Comparison of ENCODE assay signal across 1 cellular context in the genomic region with DNA sequence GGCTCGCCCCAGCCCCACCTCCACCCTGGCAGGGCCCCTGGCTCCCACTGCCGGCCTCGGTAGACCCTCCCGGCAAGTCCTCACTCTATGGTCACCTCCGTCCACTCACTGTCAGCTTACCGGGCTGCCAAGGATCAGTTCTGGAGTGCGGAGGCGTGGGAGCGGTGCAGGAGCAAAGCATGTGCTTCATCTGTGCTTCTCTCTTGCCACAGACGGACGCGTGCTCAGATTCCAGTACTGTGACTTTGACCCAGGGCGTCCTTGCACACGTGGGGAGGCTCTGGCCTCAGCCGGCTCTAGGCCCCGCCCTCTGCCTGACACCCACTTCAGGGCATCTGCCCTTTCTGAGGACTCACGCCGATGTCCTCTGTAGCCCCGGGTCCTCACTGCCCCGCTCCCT.
TF ChIP-seq lines count a peak whose summit lies in the region.

No MANE protein-coding gene starts in this region.

TF ChIP-seq in HepG2, 621 proteins besides CTCF, POLR2A, EP300 and RAD21 (continued from another document and continues in another):
- TF ChIP-seq, protein P1, sequence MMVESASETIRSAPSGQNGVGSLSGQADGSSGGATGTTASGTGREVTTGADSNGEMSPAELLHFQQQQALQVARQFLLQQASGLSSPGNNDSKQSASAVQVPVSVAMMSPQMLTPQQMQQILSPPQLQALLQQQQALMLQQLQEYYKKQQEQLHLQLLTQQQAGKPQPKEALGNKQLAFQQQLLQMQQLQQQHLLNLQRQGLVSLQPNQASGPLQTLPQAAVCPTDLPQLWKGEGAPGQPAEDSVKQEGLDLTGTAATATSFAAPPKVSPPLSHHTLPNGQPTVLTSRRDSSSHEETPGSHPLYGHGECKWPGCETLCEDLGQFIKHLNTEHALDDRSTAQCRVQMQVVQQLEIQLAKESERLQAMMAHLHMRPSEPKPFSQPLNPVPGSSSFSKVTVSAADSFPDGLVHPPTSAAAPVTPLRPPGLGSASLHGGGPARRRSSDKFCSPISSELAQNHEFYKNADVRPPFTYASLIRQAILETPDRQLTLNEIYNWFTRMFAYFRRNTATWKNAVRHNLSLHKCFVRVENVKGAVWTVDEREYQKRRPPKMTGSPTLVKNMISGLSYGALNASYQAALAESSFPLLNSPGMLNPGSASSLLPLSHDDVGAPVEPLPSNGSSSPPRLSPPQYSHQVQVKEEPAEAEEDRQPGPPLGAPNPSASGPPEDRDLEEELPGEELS (CRISPR knock-in tag; IDR thresholded peaks at IDR 0.05), result no peak
- TF ChIP-seq SRSF1 (optimal IDR thresholded peaks at IDR 0.05; ENCODE audit: low read depth, low read length), result peak; percentile 57
- no peak for TF ChIP-seq HOXA3 (CRISPR knock-in tag; IDR thresholded peaks at IDR 0.05)
- no peak for TF ChIP-seq ZNF746 (CRISPR knock-in tag; IDR thresholded peaks at IDR 0.05)
- TF ChIP-seq MZF1 (CRISPR knock-in tag; IDR thresholded peaks at IDR 0.05; ENCODE audit: borderline replicate concordance), result no peak
- no peak for TF ChIP-seq RNF2 (conservative IDR thresholded peaks at IDR 0.05; ENCODE audit: low read depth)
- TF ChIP-seq, protein P2, sequence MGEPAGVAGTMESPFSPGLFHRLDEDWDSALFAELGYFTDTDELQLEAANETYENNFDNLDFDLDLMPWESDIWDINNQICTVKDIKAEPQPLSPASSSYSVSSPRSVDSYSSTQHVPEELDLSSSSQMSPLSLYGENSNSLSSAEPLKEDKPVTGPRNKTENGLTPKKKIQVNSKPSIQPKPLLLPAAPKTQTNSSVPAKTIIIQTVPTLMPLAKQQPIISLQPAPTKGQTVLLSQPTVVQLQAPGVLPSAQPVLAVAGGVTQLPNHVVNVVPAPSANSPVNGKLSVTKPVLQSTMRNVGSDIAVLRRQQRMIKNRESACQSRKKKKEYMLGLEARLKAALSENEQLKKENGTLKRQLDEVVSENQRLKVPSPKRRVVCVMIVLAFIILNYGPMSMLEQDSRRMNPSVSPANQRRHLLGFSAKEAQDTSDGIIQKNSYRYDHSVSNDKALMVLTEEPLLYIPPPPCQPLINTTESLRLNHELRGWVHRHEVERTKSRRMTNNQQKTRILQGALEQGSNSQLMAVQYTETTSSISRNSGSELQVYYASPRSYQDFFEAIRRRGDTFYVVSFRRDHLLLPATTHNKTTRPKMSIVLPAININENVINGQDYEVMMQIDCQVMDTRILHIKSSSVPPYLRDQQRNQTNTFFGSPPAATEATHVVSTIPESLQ (CRISPR knock-in tag; conservative IDR thresholded peaks at IDR 0.05), result no peak
- no peak for TF ChIP-seq KLF6 (CRISPR knock-in tag; IDR thresholded peaks at IDR 0.05)
- peak; percentile 51 for TF ChIP-seq SAP130 (CRISPR knock-in tag; IDR thresholded peaks at IDR 0.05; ENCODE audit: low read depth)
- no peak for TF ChIP-seq ZNF225 (CRISPR knock-in tag; IDR thresholded peaks at IDR 0.05)
- peak; percentile 68; the same call in 1 of the 3 replicates for TF ChIP-seq MXI1 (IDR thresholded peaks at IDR 0.05; ENCODE audit: borderline replicate concordance, low read depth, low read length)
- no peak for TF ChIP-seq TBL1XR1 (IDR thresholded peaks at IDR 0.05; ENCODE audit: borderline replicate concordance, low read length, partially characterized antibody)
- TF ChIP-seq ZNF430 (CRISPR knock-in tag; IDR thresholded peaks at IDR 0.05), result no peak
- no peak for TF ChIP-seq WIZ (CRISPR knock-in tag; IDR thresholded peaks at IDR 0.05)
- TF ChIP-seq, protein P3, sequence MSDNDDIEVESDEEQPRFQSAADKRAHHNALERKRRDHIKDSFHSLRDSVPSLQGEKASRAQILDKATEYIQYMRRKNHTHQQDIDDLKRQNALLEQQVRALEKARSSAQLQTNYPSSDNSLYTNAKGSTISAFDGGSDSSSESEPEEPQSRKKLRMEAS (IDR thresholded peaks at IDR 0.05), result peak; percentile 91
- no peak for TF ChIP-seq ZFAT (CRISPR knock-in tag; conservative IDR thresholded peaks at IDR 0.05)
- no peak for TF ChIP-seq ZNF260 (CRISPR knock-in tag; IDR thresholded peaks at IDR 0.05; ENCODE audit: borderline replicate concordance, low read depth)
- TF ChIP-seq, protein P4, sequence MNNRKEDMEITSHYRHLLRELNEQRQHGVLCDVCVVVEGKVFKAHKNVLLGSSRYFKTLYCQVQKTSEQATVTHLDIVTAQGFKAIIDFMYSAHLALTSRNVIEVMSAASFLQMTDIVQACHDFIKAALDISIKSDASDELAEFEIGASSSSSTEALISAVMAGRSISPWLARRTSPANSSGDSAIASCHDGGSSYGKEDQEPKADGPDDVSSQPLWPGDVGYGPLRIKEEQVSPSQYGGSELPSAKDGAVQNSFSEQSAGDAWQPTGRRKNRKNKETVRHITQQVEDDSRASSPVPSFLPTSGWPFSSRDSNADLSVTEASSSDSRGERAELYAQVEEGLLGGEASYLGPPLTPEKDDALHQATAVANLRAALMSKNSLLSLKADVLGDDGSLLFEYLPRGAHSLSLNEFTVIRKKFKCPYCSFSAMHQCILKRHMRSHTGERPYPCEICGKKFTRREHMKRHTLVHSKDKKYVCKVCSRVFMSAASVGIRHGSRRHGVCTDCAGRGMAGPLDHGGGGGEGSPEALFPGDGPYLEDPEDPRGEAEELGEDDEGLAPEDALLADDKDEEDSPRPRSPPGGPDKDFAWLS (CRISPR knock-in tag; IDR thresholded peaks at IDR 0.05; ENCODE audit: borderline replicate concordance), result no peak
- TF ChIP-seq, protein P5, sequence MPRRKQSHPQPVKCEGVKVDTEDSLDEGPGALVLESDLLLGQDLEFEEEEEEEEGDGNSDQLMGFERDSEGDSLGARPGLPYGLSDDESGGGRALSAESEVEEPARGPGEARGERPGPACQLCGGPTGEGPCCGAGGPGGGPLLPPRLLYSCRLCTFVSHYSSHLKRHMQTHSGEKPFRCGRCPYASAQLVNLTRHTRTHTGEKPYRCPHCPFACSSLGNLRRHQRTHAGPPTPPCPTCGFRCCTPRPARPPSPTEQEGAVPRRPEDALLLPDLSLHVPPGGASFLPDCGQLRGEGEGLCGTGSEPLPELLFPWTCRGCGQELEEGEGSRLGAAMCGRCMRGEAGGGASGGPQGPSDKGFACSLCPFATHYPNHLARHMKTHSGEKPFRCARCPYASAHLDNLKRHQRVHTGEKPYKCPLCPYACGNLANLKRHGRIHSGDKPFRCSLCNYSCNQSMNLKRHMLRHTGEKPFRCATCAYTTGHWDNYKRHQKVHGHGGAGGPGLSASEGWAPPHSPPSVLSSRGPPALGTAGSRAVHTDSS (CRISPR knock-in tag; conservative IDR thresholded peaks at IDR 0.05), result no peak
- no peak for TF ChIP-seq NCOA5 (CRISPR knock-in tag; IDR thresholded peaks at IDR 0.05)
- TF ChIP-seq MTF2 (CRISPR knock-in tag; IDR thresholded peaks at IDR 0.05; ENCODE audit: borderline replicate concordance), result no peak
- TF ChIP-seq RARA (CRISPR knock-in tag; IDR thresholded peaks at IDR 0.05), result 0 out of 2 replicates have a peak, but pooled peaks have one; percentile 28
- no peak for TF ChIP-seq TOPORS (CRISPR knock-in tag; IDR thresholded peaks at IDR 0.05)
- no peak for TF ChIP-seq ZNF274 (CRISPR knock-in tag; IDR thresholded peaks at IDR 0.05)
- no peak for TF ChIP-seq IRX3 (CRISPR knock-in tag; IDR thresholded peaks at IDR 0.05; ENCODE audit: borderline replicate concordance, low read depth)
- no peak for TF ChIP-seq TCF7 (IDR thresholded peaks at IDR 0.05; ENCODE audit: low read depth)
- no peak for TF ChIP-seq ZNF75D (CRISPR knock-in tag; IDR thresholded peaks at IDR 0.05; ENCODE audit: borderline replicate concordance)
- no peak for TF ChIP-seq KLF12 (CRISPR knock-in tag; IDR thresholded peaks at IDR 0.05; ENCODE audit: borderline replicate concordance)
- TF ChIP-seq, protein P6, sequence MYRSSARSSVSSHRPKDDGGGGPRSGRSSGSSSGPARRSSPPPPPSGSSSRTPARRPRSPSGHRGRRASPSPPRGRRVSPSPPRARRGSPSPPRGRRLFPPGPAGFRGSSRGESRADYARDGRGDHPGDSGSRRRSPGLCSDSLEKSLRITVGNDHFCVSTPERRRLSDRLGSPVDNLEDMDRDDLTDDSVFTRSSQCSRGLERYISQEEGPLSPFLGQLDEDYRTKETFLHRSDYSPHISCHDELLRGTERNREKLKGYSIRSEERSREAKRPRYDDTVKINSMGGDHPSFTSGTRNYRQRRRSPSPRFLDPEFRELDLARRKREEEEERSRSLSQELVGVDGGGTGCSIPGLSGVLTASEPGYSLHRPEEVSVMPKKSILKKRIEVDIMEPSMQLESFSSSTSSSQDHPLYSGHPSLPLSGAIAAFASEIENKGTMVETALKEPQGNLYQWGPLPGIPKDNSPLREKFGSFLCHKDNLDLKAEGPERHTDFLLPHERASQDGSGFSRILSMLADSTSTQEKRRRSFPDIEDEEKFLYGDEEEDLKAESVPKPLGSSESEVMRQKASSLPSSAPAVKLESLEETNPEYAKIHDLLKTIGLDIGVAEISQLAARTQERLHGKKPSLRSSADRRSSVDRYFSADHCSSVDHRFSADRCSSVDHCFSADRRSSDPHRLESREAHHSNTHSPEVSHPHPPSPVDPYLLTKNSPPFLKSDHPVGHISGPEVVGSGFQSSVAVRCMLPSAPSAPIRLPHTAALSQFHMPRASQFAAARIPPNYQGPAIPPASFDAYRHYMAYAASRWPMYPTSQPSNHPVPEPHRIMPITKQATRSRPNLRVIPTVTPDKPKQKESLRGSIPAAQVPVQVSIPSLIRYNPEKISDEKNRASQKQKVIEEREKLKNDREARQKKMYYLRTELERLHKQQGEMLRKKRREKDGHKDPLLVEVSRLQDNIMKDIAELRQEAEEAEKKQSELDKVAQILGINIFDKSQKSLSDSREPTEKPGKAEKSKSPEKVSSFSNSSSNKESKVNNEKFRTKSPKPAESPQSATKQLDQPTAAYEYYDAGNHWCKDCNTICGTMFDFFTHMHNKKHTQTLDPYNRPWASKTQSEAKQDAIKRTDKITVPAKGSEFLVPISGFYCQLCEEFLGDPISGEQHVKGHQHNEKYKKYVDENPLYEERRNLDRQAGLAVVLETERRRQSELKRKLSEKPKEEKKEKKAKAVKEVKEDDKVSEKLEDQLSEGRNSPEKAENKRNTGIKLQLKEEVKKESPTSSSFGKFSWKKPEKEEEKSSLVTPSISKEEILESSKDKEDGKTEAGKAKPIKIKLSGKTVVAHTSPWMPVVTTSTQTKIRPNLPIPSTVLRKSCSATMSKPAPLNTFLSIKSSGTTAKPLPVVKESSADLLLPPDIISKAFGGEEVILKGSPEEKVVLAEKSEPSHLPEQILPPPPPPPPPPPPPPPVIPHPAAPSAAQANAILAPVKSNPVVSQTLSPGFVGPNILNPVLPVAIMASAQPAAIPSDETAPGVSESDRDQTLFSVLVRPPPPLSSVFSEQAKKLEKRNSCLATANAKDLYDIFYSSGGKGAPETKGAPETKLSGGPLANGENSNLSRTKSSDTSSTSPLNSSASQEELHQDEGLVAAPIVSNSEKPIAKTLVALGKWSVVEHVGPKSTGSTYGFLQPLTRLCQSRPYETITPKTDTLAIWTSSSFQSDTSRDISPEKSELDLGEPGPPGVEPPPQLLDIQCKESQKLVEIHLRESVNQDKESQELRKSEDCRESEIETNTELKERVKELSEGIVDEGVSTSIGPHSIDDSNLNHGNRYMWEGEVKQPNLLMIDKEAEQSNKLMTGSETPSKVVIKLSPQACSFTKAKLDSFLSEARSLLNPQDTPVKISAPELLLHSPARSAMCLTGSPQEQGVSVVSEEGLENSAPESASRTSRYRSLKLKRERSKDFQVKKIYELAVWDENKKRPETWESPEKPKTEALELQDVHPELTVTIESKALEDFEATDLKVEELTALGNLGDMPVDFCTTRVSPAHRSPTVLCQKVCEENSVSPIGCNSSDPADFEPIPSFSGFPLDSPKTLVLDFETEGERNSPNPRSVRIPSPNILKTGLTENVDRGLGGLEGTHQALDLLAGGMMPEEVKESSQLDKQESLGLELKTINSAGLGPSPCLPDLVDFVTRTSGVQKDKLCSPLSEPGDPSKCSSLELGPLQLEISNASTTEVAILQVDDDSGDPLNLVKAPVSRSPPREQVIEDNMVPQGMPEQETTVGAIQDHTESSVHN (CRISPR knock-in tag; IDR thresholded peaks at IDR 0.05), result no peak
- TF ChIP-seq KAT7 (CRISPR knock-in tag; IDR thresholded peaks at IDR 0.05; ENCODE audit: borderline replicate concordance), result no peak
- TF ChIP-seq IRF2 (CRISPR knock-in tag; IDR thresholded peaks at IDR 0.05), result no peak
- TF ChIP-seq NCOA1 (CRISPR knock-in tag; IDR thresholded peaks at IDR 0.05), result no peak
- no peak for TF ChIP-seq PRPF4 (IDR thresholded peaks at IDR 0.05; ENCODE audit: low read depth, low read length, poor library complexity, severe bottlenecking)
- TF ChIP-seq, protein P7, sequence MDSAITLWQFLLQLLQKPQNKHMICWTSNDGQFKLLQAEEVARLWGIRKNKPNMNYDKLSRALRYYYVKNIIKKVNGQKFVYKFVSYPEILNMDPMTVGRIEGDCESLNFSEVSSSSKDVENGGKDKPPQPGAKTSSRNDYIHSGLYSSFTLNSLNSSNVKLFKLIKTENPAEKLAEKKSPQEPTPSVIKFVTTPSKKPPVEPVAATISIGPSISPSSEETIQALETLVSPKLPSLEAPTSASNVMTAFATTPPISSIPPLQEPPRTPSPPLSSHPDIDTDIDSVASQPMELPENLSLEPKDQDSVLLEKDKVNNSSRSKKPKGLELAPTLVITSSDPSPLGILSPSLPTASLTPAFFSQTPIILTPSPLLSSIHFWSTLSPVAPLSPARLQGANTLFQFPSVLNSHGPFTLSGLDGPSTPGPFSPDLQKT (CRISPR knock-in tag; IDR thresholded peaks at IDR 0.05; ENCODE audit: borderline replicate concordance), result no peak
- TF ChIP-seq ZFP1 (CRISPR knock-in tag; IDR thresholded peaks at IDR 0.05), result no peak
- TF ChIP-seq, protein P8, sequence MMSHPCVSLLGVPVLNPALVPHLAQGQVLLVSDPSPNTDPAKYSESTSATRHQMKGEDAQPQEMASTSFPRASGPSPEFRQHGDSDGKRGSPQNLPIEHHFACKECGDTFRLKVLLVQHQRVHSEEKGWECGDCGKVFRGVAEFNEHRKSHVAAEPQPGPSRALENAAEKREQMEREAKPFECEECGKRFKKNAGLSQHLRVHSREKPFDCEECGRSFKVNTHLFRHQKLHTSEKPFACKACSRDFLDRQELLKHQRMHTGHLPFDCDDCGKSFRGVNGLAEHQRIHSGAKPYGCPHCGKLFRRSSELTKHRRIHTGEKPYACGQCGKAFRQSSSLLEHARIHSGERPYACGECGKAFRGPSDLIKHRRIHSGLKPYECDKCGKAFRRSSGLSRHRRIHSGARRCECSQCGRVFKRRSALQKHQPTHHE (CRISPR knock-in tag; IDR thresholded peaks at IDR 0.05; ENCODE audit: borderline replicate concordance), result no peak
- no peak for TF ChIP-seq ZNF460 (CRISPR knock-in tag; IDR thresholded peaks at IDR 0.05; ENCODE audit: borderline replicate concordance)
- TF ChIP-seq, protein P9, sequence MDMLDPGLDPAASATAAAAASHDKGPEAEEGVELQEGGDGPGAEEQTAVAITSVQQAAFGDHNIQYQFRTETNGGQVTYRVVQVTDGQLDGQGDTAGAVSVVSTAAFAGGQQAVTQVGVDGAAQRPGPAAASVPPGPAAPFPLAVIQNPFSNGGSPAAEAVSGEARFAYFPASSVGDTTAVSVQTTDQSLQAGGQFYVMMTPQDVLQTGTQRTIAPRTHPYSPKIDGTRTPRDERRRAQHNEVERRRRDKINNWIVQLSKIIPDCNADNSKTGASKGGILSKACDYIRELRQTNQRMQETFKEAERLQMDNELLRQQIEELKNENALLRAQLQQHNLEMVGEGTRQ (IDR thresholded peaks at IDR 0.05; ENCODE audit: low read depth, low read length), result peak; percentile 28; the same call in 1 of the 2 replicates
- TF ChIP-seq, protein P9 (CRISPR knock-in tag; IDR thresholded peaks at IDR 0.05; ENCODE audit: borderline replicate concordance), result no peak
- peak; percentile 24; the same call in 1 of the 2 replicates for TF ChIP-seq FOSL2 (CRISPR knock-in tag; IDR thresholded peaks at IDR 0.05)
- no peak for TF ChIP-seq ELF3 (CRISPR knock-in tag; IDR thresholded peaks at IDR 0.05)
